Comparison of ENCODE assay signal across 1 cellular context in the genomic region with DNA sequence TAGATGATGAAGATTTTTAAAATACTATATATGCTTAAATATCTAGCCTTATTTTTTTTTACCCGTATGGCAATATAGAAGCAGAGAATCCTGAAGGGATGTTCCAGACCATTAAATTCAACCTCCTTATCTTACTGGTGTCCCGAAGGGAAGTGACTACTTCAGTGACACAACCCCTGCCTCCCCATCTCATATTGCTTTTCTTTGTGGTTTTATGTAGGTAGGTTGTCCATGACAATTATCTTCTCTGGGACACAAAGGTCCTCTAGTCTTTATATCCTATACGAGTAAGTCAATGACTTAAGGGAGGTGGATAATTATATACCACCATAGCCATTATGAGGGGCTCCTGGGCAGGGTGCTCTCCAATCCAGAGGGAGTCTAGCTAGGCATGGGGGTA.
A peak's percentile ranks its signal among the peaks of the same experiment; 100 is the strongest.
TF ChIP-seq lines count a peak whose summit lies in the region.

No MANE protein-coding gene starts in this region.

TF ChIP-seq in K562, 482 proteins besides CTCF, POLR2A, EP300 and RAD21:
- TF ChIP-seq MXI1 (IDR thresholded peaks at IDR 0.05; ENCODE audit: low read depth, low read length) (0 out of 2 replicates have a peak, but pooled peaks have one; percentile 16), RCOR1 (IDR thresholded peaks at IDR 0.05; ENCODE audit: borderline replicate concordance in 1 of 2, low read depth in 2 of 2, low read length in 2 of 2) (0 out of 4 replicates have a peak, but pooled peaks of 1 of the 2 experiments have one; percentile 12), SIN3A (IDR thresholded peaks at IDR 0.05; ENCODE audit: borderline replicate concordance in 2 of 2, control insufficient read depth in 1 of 2, low read depth in 2 of 2, low read length in 2 of 2) (no peak), FOXJ2 (tag; IDR thresholded peaks at IDR 0.05) (peak; percentile 33; the same call in 1 of the 2 replicates), TCF3 (CRISPR knock-in tag; IDR thresholded peaks at IDR 0.05) (peak; percentile 18; the same call in 1 of the 2 replicates), ZNF57 (CRISPR knock-in tag; IDR thresholded peaks at IDR 0.05) (no peak), RFX1 (IDR thresholded peaks at IDR 0.05) (peak; percentile 54), CEBPB (tag; IDR thresholded peaks at IDR 0.05) (0 out of 2 replicates have a peak, but pooled peaks have one; percentile 8), TBL1XR1 (IDR thresholded peaks at IDR 0.05; ENCODE audit: low read length in 2 of 2) (0 out of 4 replicates have a peak, but pooled peaks of 1 of the 2 experiments have one; percentile 4), SRSF3 (IDR thresholded peaks at IDR 0.05; ENCODE audit: insufficient read depth, low read length) (no peak), FOSL1 (tag; conservative IDR thresholded peaks at IDR 0.05) (peak; percentile 53), JUND (IDR thresholded peaks at IDR 0.05; ENCODE audit: borderline replicate concordance, low read depth, low read length) (no peak), JUND (tag; IDR thresholded peaks at IDR 0.05; ENCODE audit: borderline replicate concordance, low read depth, low read length) (peak; percentile 23; the same call in 1 of the 3 replicates)
- TF ChIP-seq, protein P1, sequence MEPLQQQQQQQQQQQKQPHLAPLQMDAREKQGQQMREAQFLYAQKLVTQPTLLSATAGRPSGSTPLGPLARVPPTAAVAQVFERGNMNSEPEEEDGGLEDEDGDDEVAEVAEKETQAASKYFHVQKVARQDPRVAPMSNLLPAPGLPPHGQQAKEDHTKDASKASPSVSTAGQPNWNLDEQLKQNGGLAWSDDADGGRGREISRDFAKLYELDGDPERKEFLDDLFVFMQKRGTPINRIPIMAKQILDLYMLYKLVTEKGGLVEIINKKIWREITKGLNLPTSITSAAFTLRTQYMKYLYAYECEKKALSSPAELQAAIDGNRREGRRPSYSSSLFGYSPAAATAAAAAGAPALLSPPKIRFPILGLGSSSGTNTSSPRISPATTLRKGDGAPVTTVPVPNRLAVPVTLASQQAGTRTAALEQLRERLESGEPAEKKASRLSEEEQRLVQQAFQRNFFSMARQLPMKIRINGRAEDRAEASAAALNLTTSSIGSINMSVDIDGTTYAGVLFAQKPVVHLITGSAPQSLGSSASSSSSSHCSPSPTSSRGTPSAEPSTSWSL (CRISPR knock-in tag; IDR thresholded peaks at IDR 0.05; ENCODE audit: borderline replicate concordance) = no peak
TF ChIP-seq in K562: peak in this region for 9.
